12 cellular contexts compared by ENCODE assay signal in genomic region chr2:219451626-219452360, GRCh38. TPM values are rescaled to one million over a fixed set of nuclear protein-coding genes. Genes with fewer than 3 reads are reported as not detected.
DNase-seq lines count a peak whose midpoint lies in the region; ATAC-seq, FAIRE-seq and TF ChIP-seq lines count a peak whose summit lies in the region.
"Had no signal": no experiment of that assay in that cellular context is flagged by ENCODE, and none has a peak within 500 bp of the region (broad histone marks: within the 10 kb centered on the region; RNA-seq: fewer than 3 reads in every experiment).

No MANE protein-coding gene starts in this region.

- H3K4me1 ChIP-seq in ACC112 (ENCODE audit: control insufficient read depth, insufficient read depth, low read length, unreplicated experiment) (peaks cover 40% of the 10 kb centered on the region), gastroesophageal sphincter (peaks cover 0 to 100% (median 24%) of the 10 kb centered on the region in 3 donors), trophoblast cell (ENCODE audit: control insufficient read depth in 1 of 2, insufficient read depth in 2 of 2, low read length in 2 of 2) (peaks cover 18 to 24% of the 10 kb centered on the region in 2 experiments)

- no peak overlapping the region for H4K8ac ChIP-seq in trophoblast cell (ENCODE audit: low read depth, low read length)

- CTCF ChIA-PET in HEK293T (lab: Yijun Ruan, JAX): no interaction called here

- H3K18ac ChIP-seq in trophoblast cell (ENCODE audit: low read length): no peak overlapping the region

- no peak overlapping the region for H2BK5ac ChIP-seq in trophoblast cell (ENCODE audit: low read depth, low read length, poor library complexity)

- FAIRE-seq in HTR-8/SVneo (lab: Jason Lieb, UNC): no peak

- POLR2A ChIA-PET in HEK293T (lab: Yijun Ruan, JAX): interaction anchor here (1.9 kb wide), 1 partner anchor 47 kb away, joined by 4 read pairs; the partner anchor contains the start of gene GMPPA

- TF ChIP-seq EP300 in gastroesophageal sphincter (IDR thresholded peaks at IDR 0.05): no peak

- H3K14ac ChIP-seq in trophoblast cell (ENCODE audit: low read length): no peak overlapping the region

- no peaks in the 10 kb centered on the region for H3K9me3 ChIP-seq in gastroesophageal sphincter
- no peaks in the 10 kb centered on the region for H3K9me3 ChIP-seq in trophoblast cell (ENCODE audit: insufficient read depth, low read depth, low read length)

- H3K9ac ChIP-seq in trophoblast cell (ENCODE audit: low read length): no peak overlapping the region

- H3K4me3 ChIP-seq in ACC112 (ENCODE audit: low read depth, low read length) (no peak overlapping the region), gastroesophageal sphincter (peak overlapping the region in 1 of 2 donors; percentile 48), trophoblast cell (ENCODE audit: low read depth, low read length) (no peak overlapping the region)

- DNase-seq in RPMI7951 (ENCODE audit: low read depth): peak; percentile 92
- DNase-seq in trophoblast cell: no peak
- DNase-seq in OCI-M2 (lab: John Stamatoyannopoulos, UW; ENCODE audit: unreplicated experiment): no peak
- DNase-seq in HTR-8/SVneo (ENCODE audit: insufficient read length, low spot score): no peak
- no peak for DNase-seq in HEK293T (ENCODE audit: extremely low spot score)
- no peak for DNase-seq in 8988T
- DNase-seq: AML-193, cerebellar nuclear complex, mesendoderm, NCI-H1105 had no signal

- H4K12ac ChIP-seq in trophoblast cell (ENCODE audit: low read depth, low read length): no peak overlapping the region

- no peak for TF ChIP-seq CTCF in gastroesophageal sphincter (IDR thresholded peaks at IDR 0.05)

- WGBS in gastroesophageal sphincter (ENCODE audit: low coverage in 1 of 2), 2 donors: 14 to 40% methylated on average over 2 to 4 of the region's 21 CpGs
- no CpG with 5 or more reads among the region's 21 CpGs for WGBS in trophoblast cell (ENCODE audit: extremely low coverage, insufficient coverage, insufficient read length)

- H3K79me1 ChIP-seq in trophoblast cell (ENCODE audit: low read length): peaks cover 13% of the 10 kb centered on the region

- peak; percentile 38 for ATAC-seq in gastroesophageal sphincter

- H2AFZ ChIP-seq in ACC112 (ENCODE audit: low read length, unreplicated experiment): no peak overlapping the region
- H2AFZ ChIP-seq in trophoblast cell (ENCODE audit: insufficient read depth, low read length, poor library complexity): no peak overlapping the region

- peak; percentile 36 to 54 for TF ChIP-seq POLR2A in gastroesophageal sphincter (IDR thresholded peaks at IDR 0.05)

- H3K27me3 ChIP-seq in ACC112 (ENCODE audit: insufficient read depth, low read length) (no peaks in the 10 kb centered on the region), gastroesophageal sphincter (peaks cover 23% of the 10 kb centered on the region), trophoblast cell (ENCODE audit: insufficient read depth, low read length) (peaks cover 27% of the 10 kb centered on the region)

- H3K4ac ChIP-seq in trophoblast cell (ENCODE audit: low read depth, low read length): no peak overlapping the region

- H2AK5ac ChIP-seq in trophoblast cell (ENCODE audit: low read length): no peak overlapping the region

- H3K79me2 ChIP-seq in ACC112 (ENCODE audit: control insufficient read depth, insufficient read depth, low read length, unreplicated experiment) (no peaks in the 10 kb centered on the region), trophoblast cell (ENCODE audit: control insufficient read depth, insufficient read depth, low read length, poor library complexity) (no peaks in the 10 kb centered on the region)

- H3K36me3 ChIP-seq in ACC112 (ENCODE audit: insufficient read depth, low read length): 0 out of 2 replicates have a peak, but pooled peaks cover 5% of the 10 kb centered on the region
- peaks cover 0 to 18% of the 10 kb centered on the region in 2 donors for H3K36me3 ChIP-seq in gastroesophageal sphincter
- peaks cover 0 to 7% of the 10 kb centered on the region in 2 experiments for H3K36me3 ChIP-seq in trophoblast cell (ENCODE audit: control insufficient read depth in 1 of 2, insufficient read depth in 2 of 2, low read length in 2 of 2)

- no peak overlapping the region for H3K4me2 ChIP-seq in trophoblast cell (ENCODE audit: low read length)

- peak overlapping the region; percentile 41 for H4K91ac ChIP-seq in trophoblast cell (ENCODE audit: low read depth, low read length)

- H2BK120ac ChIP-seq in trophoblast cell (ENCODE audit: insufficient read depth, low read length, poor library complexity): no peak overlapping the region

- H2BK12ac ChIP-seq in trophoblast cell (ENCODE audit: low read length): peak overlapping the region; percentile 41

- peak overlapping the region; percentile 49 for H3K27ac ChIP-seq in ACC112 (ENCODE audit: low read depth, low read length)
- H3K27ac ChIP-seq in gastroesophageal sphincter: peak overlapping the region; percentile 93 to 99 (median 98)
- H3K27ac ChIP-seq in trophoblast cell (ENCODE audit: low read depth, low read length): no peak overlapping the region

- H3K23ac ChIP-seq in trophoblast cell (ENCODE audit: low read length): no peak overlapping the region

TF ChIP-seq in HEK293T, 16 proteins besides CTCF, POLR2A, EP300 and RAD21:
- no peak for TF ChIP-seq TARDBP (IDR thresholded peaks at IDR 0.05)
- TF ChIP-seq LEF1 (IDR thresholded peaks at IDR 0.05; ENCODE audit: borderline replicate concordance): no peak
- no peak for TF ChIP-seq HDGF (IDR thresholded peaks at IDR 0.05; ENCODE audit: borderline replicate concordance)
- no peak for TF ChIP-seq SP1 (IDR thresholded peaks at IDR 0.05)
- no peak for TF ChIP-seq CTBP1 (IDR thresholded peaks at IDR 0.05; ENCODE audit: borderline replicate concordance)
- no peak for TF ChIP-seq FOXK2 (IDR thresholded peaks at IDR 0.05)
- no peak for TF ChIP-seq BHLHE40 (IDR thresholded peaks at IDR 0.05; ENCODE audit: borderline replicate concordance)
- no peak for TF ChIP-seq ZNF384 (IDR thresholded peaks at IDR 0.05)
- TF ChIP-seq PKNOX1 (IDR thresholded peaks at IDR 0.05): no peak
- no peak for TF ChIP-seq ELF4 (IDR thresholded peaks at IDR 0.05)
- no peak for TF ChIP-seq SUZ12 (IDR thresholded peaks at IDR 0.05)
- TF ChIP-seq L3MBTL2 (conservative IDR thresholded peaks at IDR 0.05): no peak
- TF ChIP-seq ARNT (IDR thresholded peaks at IDR 0.05): no peak
- no peak for TF ChIP-seq FOXM1 (IDR thresholded peaks at IDR 0.05; ENCODE audit: borderline replicate concordance)
- no peak for TF ChIP-seq FOXA1 (IDR thresholded peaks at IDR 0.05)
- no peak for TF ChIP-seq NFRKB (IDR thresholded peaks at IDR 0.05)

RNA-seq across cellular contexts. Expression of gene SPEG, which starts 17.1 kb away (rescaled TPM):
- 32.7 and 33.3 TPM in 2 replicates for total RNA-seq in RPMI7951 (2014; rRNA removed; shearing (Covaris generic))
- total RNA-seq in gastroesophageal sphincter: 100 to 1,000 TPM in 3 of 4 donors, 10 to 100 TPM in 1; 90.2 to 307 (median 214) TPM
- 28.0 and 28.6 TPM in 2 replicates for polyA plus RNA-seq in trophoblast cell (2013)

RNA-seq across cellular contexts. Expression of gene DES, which starts 33.6 kb away (rescaled TPM):
- 0.20 and 0.60 TPM in 2 replicates for total RNA-seq in RPMI7951 (2014; rRNA removed; shearing (Covaris generic))
- over 10,000 TPM; 10,852 to 31,720 (median 15,007) TPM for total RNA-seq in gastroesophageal sphincter
- 0.05 and 0.06 TPM in 2 replicates for polyA plus RNA-seq in trophoblast cell (2013)

RNA-seq across cellular contexts. Expression of gene GMPPA, which starts 46.9 kb away (rescaled TPM):
- total RNA-seq in RPMI7951 (2014; rRNA removed; shearing (Covaris generic)): 87.5 and 91.9 TPM in 2 replicates
- 10 to 100 TPM; 11.3 to 26.4 (median 14.2) TPM for total RNA-seq in gastroesophageal sphincter
- polyA plus RNA-seq in trophoblast cell (2013): 55.1 and 55.5 TPM in 2 replicates

Comparison
In these comparisons a context has a peak if more than half of its experiments do, and no peak if none do; other contexts are left out.
1. RNA of gene DES, which starts 33.6 kb away (total RNA-seq): 10,852 to 31,720 TPM in gastroesophageal sphincter; 0.20 to 0.60 TPM in RPMI7951; every median in the first group is over 1,000 times any median in the second.